ENCODE assay signal across 14 cellular contexts in the genomic region with DNA sequence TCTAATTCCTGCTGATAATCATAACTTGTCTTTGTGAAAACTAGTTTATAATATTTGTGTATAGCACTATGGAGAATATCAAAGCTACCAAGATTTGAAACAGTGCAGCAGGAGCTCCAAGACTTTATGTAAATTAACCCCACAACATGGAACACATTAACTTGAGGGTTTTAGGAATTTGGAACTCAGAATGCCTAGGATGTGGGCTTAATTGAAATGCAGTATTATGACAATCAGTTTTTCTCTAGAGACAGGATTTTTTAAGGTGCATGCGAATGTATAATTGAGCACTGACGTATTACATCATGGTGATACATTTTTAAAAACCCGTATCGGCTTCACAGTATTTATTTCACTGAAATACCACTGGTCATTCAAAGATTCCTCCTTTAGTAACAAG.
A peak's percentile ranks its signal among the peaks of the same experiment; 100 is the strongest.
DNase-seq lines count a peak whose midpoint lies in the region; ATAC-seq and TF ChIP-seq lines count a peak whose summit lies in the region.
"Had no signal": no experiment of that assay in that cellular context is flagged by ENCODE, and none has a peak within 500 bp of the region (broad histone marks: within the 10 kb centered on the region; RNA-seq: fewer than 3 reads in every experiment).

No MANE protein-coding gene starts in this region.

- no peaks in the 10 kb centered on the region for H3K9me2 ChIP-seq in Loucy (replicated peaks; ENCODE audit: low read depth, low read length)

- no peaks in the 10 kb centered on the region for H3K27me3 ChIP-seq in BJ (ENCODE audit: control insufficient read depth, insufficient read depth, low read length)
- no peaks in the 10 kb centered on the region for H3K27me3 ChIP-seq in Loucy (ENCODE audit: insufficient read depth, low read length, poor library complexity, severe bottlenecking)

- H3K79me2 ChIP-seq in Loucy (ENCODE audit: insufficient read depth, low read length) = no peaks in the 10 kb centered on the region

- 0 out of 2 replicates have a peak, but pooled peaks cover 2% of the 10 kb centered on the region for H3F3A ChIP-seq in Loucy (ENCODE audit: low read depth)

- H2AFZ ChIP-seq in Loucy (ENCODE audit: low read length) = peak overlapping the region; percentile 33; the same call in 1 of the 2 replicates
- H2AFZ ChIP-seq: GM23248 had no signal

- H3K4me2 ChIP-seq in Loucy (ENCODE audit: low read depth, low read length, poor library complexity, severe bottlenecking) = peak overlapping the region; percentile 52

- peak; percentile 3 for DNase-seq in BJ (ENCODE audit: low read depth)
- DNase-seq in astrocyte of the hippocampus (ENCODE audit: low read depth, low spot score) = peak; percentile 8
- DNase-seq in stimulated activated CD4-positive, alpha-beta T cell treated with anti-CD3 and anti-CD28 coated beads, Interleukin-15, amount 100 ng/mL, for 24 hours = no peak
- no peak for DNase-seq in activated effector memory CD4-positive, alpha-beta T cell treated with Interleukin-2 at 50 U/mL for 16 hours
- no peak for DNase-seq in SHP77 treated with DMSO at 0.1 percent for 48 hours (lab: John Stamatoyannopoulos, UW)
- DNase-seq: C1 segment of cervical spinal cord; Calu3; CD4-positive, alpha-beta T cell; DMS 273 treated with DMSO at 0.1 percent for 48 hours; GM23248; H9 had no signal

- CTCF ChIA-PET in BJ (lab: Yijun Ruan, JAX) = no interaction called here

- TF ChIP-seq CTCF in BJ (IDR thresholded peaks at IDR 0.05; ENCODE audit: insufficient read depth, low read depth, low read length) (no peak), Loucy (conservative IDR thresholded peaks at IDR 0.05; ENCODE audit: low read length) (no peak)

- H3K9me3 ChIP-seq in Loucy (ENCODE audit: insufficient read depth, low read depth, low read length) = no peaks in the 10 kb centered on the region

- H4K20me1 ChIP-seq in Loucy (ENCODE audit: insufficient read depth, low read length, poor library complexity, severe bottlenecking) = no peaks in the 10 kb centered on the region

- POLR2A ChIA-PET in BJ (lab: Charles Lee) = no interaction called here

- H3K4me3 ChIP-seq in BJ (ENCODE audit: low read depth, low read length) (no peak overlapping the region), Loucy (ENCODE audit: low read length, poor library complexity, severe bottlenecking) (no peak overlapping the region)
- H3K4me3 ChIP-seq: GM23248 had no signal

- no peak for ATAC-seq in HG03045 (IDR thresholded peaks at IDR 0.05; ENCODE audit: unreplicated experiment)
- ATAC-seq: HepG2 had no signal

- H3K4me1 ChIP-seq in Loucy (ENCODE audit: insufficient read depth, low read length, poor library complexity, severe bottlenecking) = peaks cover 70% of the 10 kb centered on the region

- H3K36me3 ChIP-seq in BJ (ENCODE audit: control insufficient read depth, insufficient read depth, low read length) (no peaks in the 10 kb centered on the region), Loucy (ENCODE audit: insufficient read depth, low read length) (no peaks in the 10 kb centered on the region)

- no peak overlapping the region for H3K9ac ChIP-seq in Loucy (ENCODE audit: low read depth, low read length, poor library complexity, severe bottlenecking)
- H3K9ac ChIP-seq: GM23248 had no signal

Comparison
In these comparisons a context has a peak if more than half of its experiments do, and no peak if none do; other contexts are left out.
1. DNase-seq: peak in BJ (single experiment) and astrocyte of the hippocampus (single experiment); none in stimulated activated CD4-positive, alpha-beta T cell treated with anti-CD3 and anti-CD28 coated beads, Interleukin-15, amount 100 ng/mL, for 24 hours (single experiment), activated effector memory CD4-positive, alpha-beta T cell treated with Interleukin-2 at 50 U/mL for 16 hours (single experiment) and SHP77 treated with DMSO at 0.1 percent for 48 hours (single experiment).